Comparison of ENCODE assay signal across 8 cellular contexts in genomic region chr16:11783319-11784047, GRCh38. TPM values are rescaled to one million over a fixed set of nuclear protein-coding genes. Genes with fewer than 3 reads are reported as not detected.
DNase-seq lines count a peak whose midpoint lies in the region; ATAC-seq and TF ChIP-seq lines count a peak whose summit lies in the region.

No MANE protein-coding gene starts in this region.

- H3K9me3 Mint-ChIP-seq in effector memory CD8-positive, alpha-beta T cell = no peaks in the 10 kb centered on the region
- H3K9me3 Mint-ChIP-seq in osteocyte (ENCODE audit: unreplicated experiment) = no peaks in the 10 kb centered on the region

- H3K27ac Mint-ChIP-seq in effector memory CD8-positive, alpha-beta T cell = peak overlapping the region; percentile 99
- H3K27ac Mint-ChIP-seq in osteocyte (ENCODE audit: unreplicated experiment) = peak overlapping the region; percentile 98

- no peak for TF ChIP-seq CTCF in osteocyte (IDR thresholded peaks at IDR 0.05)

- H3K27me3 Mint-ChIP-seq in effector memory CD8-positive, alpha-beta T cell = no peaks in the 10 kb centered on the region
- no peaks in the 10 kb centered on the region for H3K27me3 Mint-ChIP-seq in osteocyte (ENCODE audit: unreplicated experiment)

- peak; percentile 64 for DNase-seq in A172 (ENCODE audit: low spot score)
- DNase-seq in activated CD4-positive, CD25-positive, alpha-beta regulatory T cell (lab: John Stamatoyannopoulos, UW) = peak in 3 of 4 experiments; percentile 4 to 17 (median 15)
- peak; percentile 33 to 49 (median 42) for DNase-seq in effector memory CD8-positive, alpha-beta T cell
- no peak for DNase-seq in osteocyte (ENCODE audit: extremely low spot score, unreplicated experiment)
- DNase-seq in NCI-H1436 treated with DMSO at 0.1 percent for 48 hours (lab: John Stamatoyannopoulos, UW) = no peak
- DNase-seq in NCI-H446 (lab: John Stamatoyannopoulos, UW) = no peak

- peaks cover 35 to 42% of the 10 kb centered on the region in 2 donors for H3K4me1 Mint-ChIP-seq in effector memory CD8-positive, alpha-beta T cell (ENCODE audit: low read depth in 2 of 2)
- H3K4me1 Mint-ChIP-seq in osteocyte (ENCODE audit: unreplicated experiment) = peaks cover 67% of the 10 kb centered on the region

- peaks cover 45% of the 10 kb centered on the region for H3K36me3 Mint-ChIP-seq in effector memory CD8-positive, alpha-beta T cell (ENCODE audit: insufficient read depth)
- peaks cover 10% of the 10 kb centered on the region for H3K36me3 Mint-ChIP-seq in osteocyte (ENCODE audit: unreplicated experiment)

- H3K4me3 Mint-ChIP-seq in effector memory CD8-positive, alpha-beta T cell = peak overlapping the region; percentile 85 to 88
- H3K4me3 Mint-ChIP-seq in osteocyte (ENCODE audit: unreplicated experiment) = peak overlapping the region; percentile 72

- ATAC-seq in GM18867 (IDR thresholded peaks at IDR 0.05; ENCODE audit: unreplicated experiment) (peak; percentile 63), HG03196 (IDR thresholded peaks at IDR 0.05; ENCODE audit: unreplicated experiment) (peak; percentile 71)
- ATAC-seq in effector memory CD8-positive, alpha-beta T cell (replicated peaks) = peak; percentile 88

RNA-seq across cellular contexts. Expression of gene ZC3H7A, which starts 13.6 kb away (rescaled TPM):
- 32.0 and 73.5 TPM in 2 replicates for total RNA-seq in A172 (2014; rRNA removed; shearing (Covaris generic))
- total RNA-seq in osteocyte = 69.6 and 79.6 TPM in 2 replicates

RNA-seq across cellular contexts. Expression of gene TXNDC11, which starts 40.8 kb away (rescaled TPM):
- 33.8 and 35.9 TPM in 2 replicates for total RNA-seq in A172 (2014; rRNA removed; shearing (Covaris generic))
- 31.9 and 32.3 TPM in 2 replicates for total RNA-seq in osteocyte

Comparison
In these comparisons a context has a peak if more than half of its experiments do, and no peak if none do; other contexts are left out.
1. DNase-seq: peak in A172 (single experiment), activated CD4-positive, CD25-positive, alpha-beta regulatory T cell (3 of 4) and effector memory CD8-positive, alpha-beta T cell (3 of 3); none in osteocyte (single experiment), NCI-H1436 treated with DMSO at 0.1 percent for 48 hours (single experiment) and NCI-H446 (0 of 2).
2. Peak in every context shown above with its lines, with median percentiles within 50 percentile points of each other: ATAC-seq.